In genomic region chr1:39738622-39739366, GRCh38 we compare ENCODE assay signal across 8 cellular contexts. TPM values are rescaled to one million over a fixed set of nuclear protein-coding genes. Genes with fewer than 3 reads are reported as not detected.
DNase-seq lines count a peak whose midpoint lies in the region; ATAC-seq and TF ChIP-seq lines count a peak whose summit lies in the region.

PPIE (plus strand) TSS chr1:39738882; CDS start chr1:39738901, 19 bp downstream.

- intact Hi-C loops in T-helper 2 cell treated with Interferon-gamma antibody and Interleukin-4, amounts not matched to agents 100 ng/mL and 5 ng/mL, for 36 hours (cut with micrococcal nuclease) = loop anchor here (1.0 to 10.0 kb wide), 3 partner anchors 47 to 634 kb away; partner anchors contain the start of genes BMP8B and HPCAL4
- intact Hi-C loops in psoas muscle (cut with DNase I) = no loop called here

- DNase-seq in GM06990 (ENCODE audit: extremely low read depth, insufficient read length) = peak; percentile 91
- peak; percentile 93 to 94 for DNase-seq in NCI-H1930 (lab: John Stamatoyannopoulos, UW)
- peak; percentile 90 for DNase-seq in right atrium auricular region (ENCODE audit: low spot score)
- DNase-seq in psoas muscle = peak; percentile 97

- 0 to 1% (median 1%) methylated on average over 52 of the region's 52 CpGs for WGBS in psoas muscle, 3 donors
- under 1% methylated on average over 52 of the region's 52 CpGs for WGBS in urinary bladder

- H3K9me3 ChIP-seq in right atrium auricular region (no peaks in the 10 kb centered on the region), psoas muscle (no peaks in the 10 kb centered on the region)

- H3K27ac ChIP-seq in angular gyrus (ENCODE audit: low read depth, low read length) = peak within 1 kb of the TSS; percentile 5
- H3K27ac ChIP-seq in right atrium auricular region = peak within 1 kb of the TSS; percentile 59 to 77
- peak within 1 kb of the TSS; percentile 87 for H3K27ac ChIP-seq in psoas muscle
- H3K27ac ChIP-seq in urinary bladder (ENCODE audit: low read depth) = peak within 1 kb of the TSS; percentile 60

- H3K4me3 ChIP-seq in GM06990 (replicated peaks; ENCODE audit: low read depth, low read length) = peak within 1 kb of the TSS; percentile 77
- peak within 1 kb of the TSS; percentile 75 to 85 for H3K4me3 ChIP-seq in right atrium auricular region
- peak within 1 kb of the TSS; percentile 97 for H3K4me3 ChIP-seq in psoas muscle
- peak within 1 kb of the TSS; percentile 66 for H3K4me3 ChIP-seq in urinary bladder (ENCODE audit: low read depth, low read length)

- H3K27me3 ChIP-seq in GM06990 (replicated peaks; ENCODE audit: control insufficient read depth, insufficient read depth, low read length) (no peaks in the 10 kb centered on the region), right atrium auricular region (no peaks in the 10 kb centered on the region), psoas muscle (ENCODE audit: insufficient read depth in 3 of 3, low read length in 2 of 3) (no peaks in the 10 kb centered on the region)

- ATAC-seq in HG02852 (IDR thresholded peaks at IDR 0.05; ENCODE audit: unreplicated experiment) = peak; percentile 87
- peak; percentile 98 to 99 (median 98) for ATAC-seq in psoas muscle

- H3K36me3 ChIP-seq in GM06990 (ENCODE audit: control insufficient read depth, insufficient read depth, low read length) (peaks cover 9% of the 10 kb centered on the region), right atrium auricular region (peaks cover 31% of the 10 kb centered on the region), psoas muscle (ENCODE audit: insufficient read depth in 1 of 2, low read depth in 1 of 2) (peaks cover 6 to 41% of the 10 kb centered on the region in 2 donors), urinary bladder (ENCODE audit: insufficient read depth) (no peaks in the 10 kb centered on the region)

- TF ChIP-seq CTCF in GM06990 (IDR thresholded peaks at IDR 0.05; ENCODE audit: insufficient read depth, low read length, poor library complexity, severe bottlenecking) (no peak), right atrium auricular region (IDR thresholded peaks at IDR 0.05) (no peak), psoas muscle (IDR thresholded peaks at IDR 0.05) (no peak)

- H3K4me1 ChIP-seq in right atrium auricular region (peaks cover 0 to 22% of the 10 kb centered on the region in 2 donors), psoas muscle (peaks cover 14% of the 10 kb centered on the region), urinary bladder (ENCODE audit: insufficient read depth) (no peaks in the 10 kb centered on the region)

RNA-seq across cellular contexts. Expression of gene PPIE, which starts in this region (rescaled TPM):
- 63.4 and 65.6 TPM in 2 replicates for total RNA-seq in T-helper 2 cell treated with Interferon-gamma antibody and Interleukin-4, amounts not matched to agents 100 ng/mL and 5 ng/mL, for 36 hours
- total RNA-seq in right atrium auricular region (10 to 100 TPM; 22.6 to 23.4 TPM), psoas muscle (10 to 100 TPM; 23.5 to 34.3 (median 33.2) TPM), urinary bladder (31.0 TPM)
- polyA plus RNA-seq in psoas muscle (10 to 100 TPM; 44.5 to 53.2 (median 49.4) TPM), urinary bladder (64.5 TPM)

Comparison
In these comparisons a context has a peak if more than half of its experiments do, and no peak if none do; other contexts are left out.
1. Peak in every context shown above with its lines: DNase-seq, ATAC-seq, H3K4me3 ChIP-seq and H3K27ac ChIP-seq.
2. H3K27ac ChIP-seq: peak in every context shown above with its lines; median percentile 87 in psoas muscle; 68 in right atrium auricular region; 60 in urinary bladder; 5 in angular gyrus.